Comparison of ENCODE assay signal across 1 cellular context in the genomic region with DNA sequence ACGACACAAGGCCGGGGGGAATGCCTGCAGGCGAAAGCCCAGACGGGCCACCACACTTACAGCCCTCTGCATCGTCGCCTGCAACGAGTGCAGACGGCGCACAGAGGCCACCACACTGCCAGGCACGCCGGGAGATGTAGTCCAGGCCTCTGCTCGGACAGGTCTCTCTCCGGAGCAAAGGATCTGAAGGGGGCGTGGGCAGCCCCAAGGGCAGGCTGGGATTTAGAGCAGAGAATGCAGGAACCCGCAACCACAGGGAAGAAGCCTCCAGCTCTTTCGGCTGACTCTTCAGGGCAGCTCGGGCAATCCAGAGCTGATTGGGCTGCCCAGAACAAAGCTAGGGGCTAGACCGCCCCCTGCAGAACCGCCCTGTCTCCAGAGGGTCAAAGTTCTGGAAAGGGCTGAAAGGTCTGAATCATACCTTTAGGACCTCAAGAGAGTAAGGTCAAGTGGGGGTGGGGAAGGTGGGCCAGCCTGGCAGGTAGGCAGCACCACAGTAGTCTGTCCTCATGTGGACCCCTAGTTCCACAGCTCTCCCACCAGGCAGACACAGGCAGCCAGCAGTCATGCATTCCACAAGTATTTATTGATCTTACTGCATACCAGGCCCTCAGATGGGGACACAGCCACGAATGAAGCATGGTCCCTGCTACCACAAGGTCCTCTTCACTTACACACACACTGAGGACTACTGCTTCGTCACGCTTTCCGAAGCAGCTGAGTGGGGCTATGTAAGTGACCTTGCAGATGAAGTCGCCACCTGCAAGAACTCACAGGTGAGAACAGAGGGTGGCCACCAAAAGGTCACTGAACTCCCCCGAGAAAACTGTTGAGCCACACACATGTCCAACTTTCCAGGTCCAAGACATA.
A peak's percentile ranks its signal among the peaks of the same experiment; 100 is the strongest.
TF ChIP-seq lines count a peak whose summit lies in the region.

A gene with protein sequence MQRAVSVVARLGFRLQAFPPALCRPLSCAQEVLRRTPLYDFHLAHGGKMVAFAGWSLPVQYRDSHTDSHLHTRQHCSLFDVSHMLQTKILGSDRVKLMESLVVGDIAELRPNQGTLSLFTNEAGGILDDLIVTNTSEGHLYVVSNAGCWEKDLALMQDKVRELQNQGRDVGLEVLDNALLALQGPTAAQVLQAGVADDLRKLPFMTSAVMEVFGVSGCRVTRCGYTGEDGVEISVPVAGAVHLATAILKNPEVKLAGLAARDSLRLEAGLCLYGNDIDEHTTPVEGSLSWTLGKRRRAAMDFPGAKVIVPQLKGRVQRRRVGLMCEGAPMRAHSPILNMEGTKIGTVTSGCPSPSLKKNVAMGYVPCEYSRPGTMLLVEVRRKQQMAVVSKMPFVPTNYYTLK (minus strand): TSS at position 95 of the 870 bp plus-strand sequence. CDS start 23 bp downstream, at position 72.

TF ChIP-seq in H1, 55 proteins besides CTCF, POLR2A, EP300 and RAD21 (continues in another document):
- no peak for TF ChIP-seq GTF2F1 (IDR thresholded peaks at IDR 0.05; ENCODE audit: borderline replicate concordance, low read depth, low read length)
- no peak for TF ChIP-seq KDM1A (IDR thresholded peaks at IDR 0.05; ENCODE audit: borderline replicate concordance, low read length)
- TF ChIP-seq SRF (IDR thresholded peaks at IDR 0.05; ENCODE audit: low read depth, low read length), result peak; percentile 74
- TF ChIP-seq BACH1 (IDR thresholded peaks at IDR 0.05; ENCODE audit: low read length), result no peak
- 0 out of 2 replicates have a peak, but pooled peaks have one; percentile 29 for TF ChIP-seq TCF12 (IDR thresholded peaks at IDR 0.05; ENCODE audit: low read depth, low read length)
- TF ChIP-seq CTBP2 (IDR thresholded peaks at IDR 0.05; ENCODE audit: borderline replicate concordance, insufficient read depth, insufficient read length, low read length), result no peak
- no peak for TF ChIP-seq EZH2 (IDR thresholded peaks at IDR 0.05; ENCODE audit: low read depth, low read length, severe bottlenecking)
- TF ChIP-seq CBX5 (IDR thresholded peaks at IDR 0.05; ENCODE audit: low read depth, low read length), result no peak
- no peak for TF ChIP-seq ASH2L (IDR thresholded peaks at IDR 0.05; ENCODE audit: low read length)
- peak; percentile 4 to 96; a peak in 2 of 4 replicates for TF ChIP-seq SIN3A (conservative IDR thresholded peaks at IDR 0.05 in 1 of 2, IDR thresholded peaks at IDR 0.05 in 1 of 2; ENCODE audit: low read depth in 1 of 2, low read length in 2 of 2)
- no peak for TF ChIP-seq CEBPB (IDR thresholded peaks at IDR 0.05; ENCODE audit: low read depth, low read length)
- no peak for TF ChIP-seq KDM5A (IDR thresholded peaks at IDR 0.05; ENCODE audit: low read length)
- no peak for TF ChIP-seq SIRT6 (IDR thresholded peaks at IDR 0.05; ENCODE audit: low read length)
- TF ChIP-seq RBBP5 (IDR thresholded peaks at IDR 0.05; ENCODE audit: borderline replicate concordance, low read depth, low read length), result no peak
- no peak for TF ChIP-seq JUND (IDR thresholded peaks at IDR 0.05; ENCODE audit: low read length)
- no peak for TF ChIP-seq SP2 (IDR thresholded peaks at IDR 0.05; ENCODE audit: low read length)
- TF ChIP-seq, protein P1, sequence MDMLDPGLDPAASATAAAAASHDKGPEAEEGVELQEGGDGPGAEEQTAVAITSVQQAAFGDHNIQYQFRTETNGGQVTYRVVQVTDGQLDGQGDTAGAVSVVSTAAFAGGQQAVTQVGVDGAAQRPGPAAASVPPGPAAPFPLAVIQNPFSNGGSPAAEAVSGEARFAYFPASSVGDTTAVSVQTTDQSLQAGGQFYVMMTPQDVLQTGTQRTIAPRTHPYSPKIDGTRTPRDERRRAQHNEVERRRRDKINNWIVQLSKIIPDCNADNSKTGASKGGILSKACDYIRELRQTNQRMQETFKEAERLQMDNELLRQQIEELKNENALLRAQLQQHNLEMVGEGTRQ (IDR thresholded peaks at IDR 0.05; ENCODE audit: low read length), result no peak
- TF ChIP-seq SIX5 (IDR thresholded peaks at IDR 0.05; ENCODE audit: low read depth, low read length), result peak; percentile 80
- peak; percentile 97 for TF ChIP-seq CREB1 (IDR thresholded peaks at IDR 0.05)
- no peak for TF ChIP-seq RFX5 (IDR thresholded peaks at IDR 0.05; ENCODE audit: borderline replicate concordance, low read depth, low read length)
- no peak for TF ChIP-seq RNF2 (IDR thresholded peaks at IDR 0.05; ENCODE audit: borderline replicate concordance, low read depth, low read length, missing control alignments, poor library complexity, severe bottlenecking)
- no peak for TF ChIP-seq PHF8 (conservative IDR thresholded peaks at IDR 0.05; ENCODE audit: low read depth, low read length)
- TF ChIP-seq JUN (IDR thresholded peaks at IDR 0.05; ENCODE audit: low read depth, low read length), result no peak
- TF ChIP-seq, protein P2, sequence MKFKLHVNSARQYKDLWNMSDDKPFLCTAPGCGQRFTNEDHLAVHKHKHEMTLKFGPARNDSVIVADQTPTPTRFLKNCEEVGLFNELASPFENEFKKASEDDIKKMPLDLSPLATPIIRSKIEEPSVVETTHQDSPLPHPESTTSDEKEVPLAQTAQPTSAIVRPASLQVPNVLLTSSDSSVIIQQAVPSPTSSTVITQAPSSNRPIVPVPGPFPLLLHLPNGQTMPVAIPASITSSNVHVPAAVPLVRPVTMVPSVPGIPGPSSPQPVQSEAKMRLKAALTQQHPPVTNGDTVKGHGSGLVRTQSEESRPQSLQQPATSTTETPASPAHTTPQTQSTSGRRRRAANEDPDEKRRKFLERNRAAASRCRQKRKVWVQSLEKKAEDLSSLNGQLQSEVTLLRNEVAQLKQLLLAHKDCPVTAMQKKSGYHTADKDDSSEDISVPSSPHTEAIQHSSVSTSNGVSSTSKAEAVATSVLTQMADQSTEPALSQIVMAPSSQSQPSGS (IDR thresholded peaks at IDR 0.05; ENCODE audit: low read length), result no peak
- TF ChIP-seq GABPA (IDR thresholded peaks at IDR 0.05; ENCODE audit: borderline replicate concordance, insufficient read depth, low read length), result no peak
- peak; percentile 80 for TF ChIP-seq TBP (IDR thresholded peaks at IDR 0.05; ENCODE audit: low read depth, low read length)
- no peak for TF ChIP-seq HDAC2 (IDR thresholded peaks at IDR 0.05; ENCODE audit: borderline replicate concordance in 1 of 2, low read depth in 2 of 2, low read length in 2 of 2)
- TF ChIP-seq, protein P3, sequence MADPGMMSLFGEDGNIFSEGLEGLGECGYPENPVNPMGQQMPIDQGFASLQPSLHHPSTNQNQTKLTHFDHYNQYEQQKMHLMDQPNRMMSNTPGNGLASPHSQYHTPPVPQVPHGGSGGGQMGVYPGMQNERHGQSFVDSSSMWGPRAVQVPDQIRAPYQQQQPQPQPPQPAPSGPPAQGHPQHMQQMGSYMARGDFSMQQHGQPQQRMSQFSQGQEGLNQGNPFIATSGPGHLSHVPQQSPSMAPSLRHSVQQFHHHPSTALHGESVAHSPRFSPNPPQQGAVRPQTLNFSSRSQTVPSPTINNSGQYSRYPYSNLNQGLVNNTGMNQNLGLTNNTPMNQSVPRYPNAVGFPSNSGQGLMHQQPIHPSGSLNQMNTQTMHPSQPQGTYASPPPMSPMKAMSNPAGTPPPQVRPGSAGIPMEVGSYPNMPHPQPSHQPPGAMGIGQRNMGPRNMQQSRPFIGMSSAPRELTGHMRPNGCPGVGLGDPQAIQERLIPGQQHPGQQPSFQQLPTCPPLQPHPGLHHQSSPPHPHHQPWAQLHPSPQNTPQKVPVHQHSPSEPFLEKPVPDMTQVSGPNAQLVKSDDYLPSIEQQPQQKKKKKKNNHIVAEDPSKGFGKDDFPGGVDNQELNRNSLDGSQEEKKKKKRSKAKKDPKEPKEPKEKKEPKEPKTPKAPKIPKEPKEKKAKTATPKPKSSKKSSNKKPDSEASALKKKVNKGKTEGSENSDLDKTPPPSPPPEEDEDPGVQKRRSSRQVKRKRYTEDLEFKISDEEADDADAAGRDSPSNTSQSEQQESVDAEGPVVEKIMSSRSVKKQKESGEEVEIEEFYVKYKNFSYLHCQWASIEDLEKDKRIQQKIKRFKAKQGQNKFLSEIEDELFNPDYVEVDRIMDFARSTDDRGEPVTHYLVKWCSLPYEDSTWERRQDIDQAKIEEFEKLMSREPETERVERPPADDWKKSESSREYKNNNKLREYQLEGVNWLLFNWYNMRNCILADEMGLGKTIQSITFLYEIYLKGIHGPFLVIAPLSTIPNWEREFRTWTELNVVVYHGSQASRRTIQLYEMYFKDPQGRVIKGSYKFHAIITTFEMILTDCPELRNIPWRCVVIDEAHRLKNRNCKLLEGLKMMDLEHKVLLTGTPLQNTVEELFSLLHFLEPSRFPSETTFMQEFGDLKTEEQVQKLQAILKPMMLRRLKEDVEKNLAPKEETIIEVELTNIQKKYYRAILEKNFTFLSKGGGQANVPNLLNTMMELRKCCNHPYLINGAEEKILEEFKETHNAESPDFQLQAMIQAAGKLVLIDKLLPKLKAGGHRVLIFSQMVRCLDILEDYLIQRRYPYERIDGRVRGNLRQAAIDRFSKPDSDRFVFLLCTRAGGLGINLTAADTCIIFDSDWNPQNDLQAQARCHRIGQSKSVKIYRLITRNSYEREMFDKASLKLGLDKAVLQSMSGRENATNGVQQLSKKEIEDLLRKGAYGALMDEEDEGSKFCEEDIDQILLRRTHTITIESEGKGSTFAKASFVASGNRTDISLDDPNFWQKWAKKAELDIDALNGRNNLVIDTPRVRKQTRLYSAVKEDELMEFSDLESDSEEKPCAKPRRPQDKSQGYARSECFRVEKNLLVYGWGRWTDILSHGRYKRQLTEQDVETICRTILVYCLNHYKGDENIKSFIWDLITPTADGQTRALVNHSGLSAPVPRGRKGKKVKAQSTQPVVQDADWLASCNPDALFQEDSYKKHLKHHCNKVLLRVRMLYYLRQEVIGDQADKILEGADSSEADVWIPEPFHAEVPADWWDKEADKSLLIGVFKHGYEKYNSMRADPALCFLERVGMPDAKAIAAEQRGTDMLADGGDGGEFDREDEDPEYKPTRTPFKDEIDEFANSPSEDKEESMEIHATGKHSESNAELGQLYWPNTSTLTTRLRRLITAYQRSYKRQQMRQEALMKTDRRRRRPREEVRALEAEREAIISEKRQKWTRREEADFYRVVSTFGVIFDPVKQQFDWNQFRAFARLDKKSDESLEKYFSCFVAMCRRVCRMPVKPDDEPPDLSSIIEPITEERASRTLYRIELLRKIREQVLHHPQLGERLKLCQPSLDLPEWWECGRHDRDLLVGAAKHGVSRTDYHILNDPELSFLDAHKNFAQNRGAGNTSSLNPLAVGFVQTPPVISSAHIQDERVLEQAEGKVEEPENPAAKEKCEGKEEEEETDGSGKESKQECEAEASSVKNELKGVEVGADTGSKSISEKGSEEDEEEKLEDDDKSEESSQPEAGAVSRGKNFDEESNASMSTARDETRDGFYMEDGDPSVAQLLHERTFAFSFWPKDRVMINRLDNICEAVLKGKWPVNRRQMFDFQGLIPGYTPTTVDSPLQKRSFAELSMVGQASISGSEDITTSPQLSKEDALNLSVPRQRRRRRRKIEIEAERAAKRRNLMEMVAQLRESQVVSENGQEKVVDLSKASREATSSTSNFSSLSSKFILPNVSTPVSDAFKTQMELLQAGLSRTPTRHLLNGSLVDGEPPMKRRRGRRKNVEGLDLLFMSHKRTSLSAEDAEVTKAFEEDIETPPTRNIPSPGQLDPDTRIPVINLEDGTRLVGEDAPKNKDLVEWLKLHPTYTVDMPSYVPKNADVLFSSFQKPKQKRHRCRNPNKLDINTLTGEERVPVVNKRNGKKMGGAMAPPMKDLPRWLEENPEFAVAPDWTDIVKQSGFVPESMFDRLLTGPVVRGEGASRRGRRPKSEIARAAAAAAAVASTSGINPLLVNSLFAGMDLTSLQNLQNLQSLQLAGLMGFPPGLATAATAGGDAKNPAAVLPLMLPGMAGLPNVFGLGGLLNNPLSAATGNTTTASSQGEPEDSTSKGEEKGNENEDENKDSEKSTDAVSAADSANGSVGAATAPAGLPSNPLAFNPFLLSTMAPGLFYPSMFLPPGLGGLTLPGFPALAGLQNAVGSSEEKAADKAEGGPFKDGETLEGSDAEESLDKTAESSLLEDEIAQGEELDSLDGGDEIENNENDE (IDR thresholded peaks at IDR 0.05; ENCODE audit: insufficient replicate concordance, low read length), result no peak
- no peak for TF ChIP-seq EGR1 (IDR thresholded peaks at IDR 0.05; ENCODE audit: borderline replicate concordance, low read depth, low read length)
- TF ChIP-seq RXRA (IDR thresholded peaks at IDR 0.05; ENCODE audit: insufficient read depth, low read depth, low read length), result no peak
- TF ChIP-seq SUZ12 (IDR thresholded peaks at IDR 0.05; ENCODE audit: low read length), result no peak
- no peak for TF ChIP-seq BCL11A (IDR thresholded peaks at IDR 0.05; ENCODE audit: low read depth in 2 of 2, low read length in 2 of 2)
- no peak for TF ChIP-seq ZNF274 (IDR thresholded peaks at IDR 0.05; ENCODE audit: borderline replicate concordance, extremely low read depth, low read length)
- TF ChIP-seq BRCA1 (IDR thresholded peaks at IDR 0.05; ENCODE audit: low read depth, low read length), result no peak
- TF ChIP-seq NRF1 (IDR thresholded peaks at IDR 0.05; ENCODE audit: low read depth, low read length), result no peak
- no peak for TF ChIP-seq FOSL1 (IDR thresholded peaks at IDR 0.05; ENCODE audit: insufficient read depth, low read depth, low read length)
- TF ChIP-seq SP4 (IDR thresholded peaks at IDR 0.05; ENCODE audit: low read length), result no peak
- no peak for TF ChIP-seq HDAC6 (IDR thresholded peaks at IDR 0.05; ENCODE audit: low read depth, low read length)
- TF ChIP-seq SP1 (IDR thresholded peaks at IDR 0.05; ENCODE audit: low read depth, low read length), result 0 out of 2 replicates have a peak, but pooled peaks have one; percentile 32
- TF ChIP-seq SAP30 (IDR thresholded peaks at IDR 0.05; ENCODE audit: insufficient read depth, insufficient replicate concordance, low read length), result peak; percentile 3
- TF ChIP-seq TAF1 (IDR thresholded peaks at IDR 0.05; ENCODE audit: low read depth, low read length), result peak; percentile 80; the same call in 1 of the 2 replicates
- TF ChIP-seq MAFK (IDR thresholded peaks at IDR 0.05; ENCODE audit: low read depth, low read length), result no peak
- TF ChIP-seq, protein P4, sequence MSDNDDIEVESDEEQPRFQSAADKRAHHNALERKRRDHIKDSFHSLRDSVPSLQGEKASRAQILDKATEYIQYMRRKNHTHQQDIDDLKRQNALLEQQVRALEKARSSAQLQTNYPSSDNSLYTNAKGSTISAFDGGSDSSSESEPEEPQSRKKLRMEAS (IDR thresholded peaks at IDR 0.05), result no peak
- TF ChIP-seq, protein P5, sequence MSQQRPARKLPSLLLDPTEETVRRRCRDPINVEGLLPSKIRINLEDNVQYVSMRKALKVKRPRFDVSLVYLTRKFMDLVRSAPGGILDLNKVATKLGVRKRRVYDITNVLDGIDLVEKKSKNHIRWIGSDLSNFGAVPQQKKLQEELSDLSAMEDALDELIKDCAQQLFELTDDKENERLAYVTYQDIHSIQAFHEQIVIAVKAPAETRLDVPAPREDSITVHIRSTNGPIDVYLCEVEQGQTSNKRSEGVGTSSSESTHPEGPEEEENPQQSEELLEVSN (IDR thresholded peaks at IDR 0.05), result 0 out of 2 replicates have a peak, but pooled peaks have one; percentile 1
- no peak; the same call in 1 of the 2 replicates for TF ChIP-seq CHD2 (IDR thresholded peaks at IDR 0.05; ENCODE audit: low read length)
- no peak for TF ChIP-seq POU5F1 (IDR thresholded peaks at IDR 0.05; ENCODE audit: low read depth, low read length)
- TF ChIP-seq TEAD4 (IDR thresholded peaks at IDR 0.05; ENCODE audit: low read depth, low read length), result 0 out of 2 replicates have a peak, but pooled peaks have one; percentile 34
- TF ChIP-seq, protein P6, sequence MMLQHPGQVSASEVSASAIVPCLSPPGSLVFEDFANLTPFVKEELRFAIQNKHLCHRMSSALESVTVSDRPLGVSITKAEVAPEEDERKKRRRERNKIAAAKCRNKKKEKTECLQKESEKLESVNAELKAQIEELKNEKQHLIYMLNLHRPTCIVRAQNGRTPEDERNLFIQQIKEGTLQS (IDR thresholded peaks at IDR 0.05; ENCODE audit: insufficient read depth, low read depth, low read length), result peak; percentile 83
- TF ChIP-seq CHD1 (IDR thresholded peaks at IDR 0.05; ENCODE audit: low read depth, low read length), result no peak
- peak; percentile 68 for TF ChIP-seq TAF7 (optimal IDR thresholded peaks at IDR 0.05; ENCODE audit: borderline replicate concordance, low read depth, low read length)
